ENCODE assay signal across 17 cellular contexts in genomic region chr18:79625924-79626561, GRCh38.
"Had no signal": no experiment of that assay in that cellular context is flagged by ENCODE, and none has a peak within 500 bp of the region (broad histone marks: within the 10 kb centered on the region; RNA-seq: fewer than 3 reads in every experiment).

No MANE protein-coding gene starts in this region.

- ATAC-seq: left lobe of liver; stimulated activated effector memory CD8-positive, alpha-beta T cell treated with anti-CD3 and anti-CD28 coated beads, Interleukin-12 subunit alpha, Interleukin-12 subunit beta, amount 100 ng/mL, for 72 hours had no signal

- H3K27ac ChIP-seq: cardiac muscle cell, colonic mucosa, foreskin keratinocyte, pancreas, transverse colon had no signal

- H3K4me3 ChIP-seq: cardiac muscle cell, colonic mucosa, pancreas, transverse colon had no signal

- H3K36me3 Mint-ChIP-seq: stimulated activated effector memory CD8-positive, alpha-beta T cell treated with anti-CD3 and anti-CD28 coated beads, Interleukin-12 subunit alpha, Interleukin-12 subunit beta, amount 100 ng/mL, for 72 hours had no signal

- H3K4me3 Mint-ChIP-seq: activated naive CD8-positive, alpha-beta T cell treated with anti-CD3 and anti-CD28 coated beads, Interleukin-2, amount 50 U/mL, for 24 hours; stimulated activated effector memory CD8-positive, alpha-beta T cell treated with anti-CD3 and anti-CD28 coated beads, Interleukin-12 subunit alpha, Interleukin-12 subunit beta, amount 100 ng/mL, for 72 hours; T-helper 2 cell treated with Interferon-gamma antibody and Interleukin-4, amounts not matched to agents 5 μg/mL and 100 μg/mL, for 36 hours had no signal

- FAIRE-seq: endothelial cell of umbilical vein, pancreas, small intestine had no signal

- H3K27ac Mint-ChIP-seq: stimulated activated effector memory CD8-positive, alpha-beta T cell treated with anti-CD3 and anti-CD28 coated beads, Interleukin-12 subunit alpha, Interleukin-12 subunit beta, amount 100 ng/mL, for 72 hours; T-helper 2 cell treated with Interferon-gamma antibody and Interleukin-4, amounts not matched to agents 5 μg/mL and 100 μg/mL, for 36 hours had no signal

- H3K27me3 ChIP-seq: cardiac muscle cell, colonic mucosa, transverse colon had no signal

- H3K4me1 ChIP-seq: colonic mucosa, pancreas, transverse colon had no signal

- H3K36me3 ChIP-seq: cardiac muscle cell, colonic mucosa, pancreas, transverse colon had no signal

- H3K9me3 ChIP-seq: colonic mucosa, pancreas, transverse colon had no signal

- DNase-seq: activated CD4-positive, alpha-beta T cell treated with anti-CD3 and anti-CD28 coated beads, Interleukin-2, amount 50 U/mL, for 48 hours; activated CD4-positive, CD25-positive, alpha-beta regulatory T cell treated with anti-CD3 and anti-CD28 coated beads, Interleukin-2, amount 50 U/mL, for 72 hours; activated naive CD4-positive, alpha-beta T cell treated with Interleukin-2 at 50 U/mL for 16 hours; activated naive CD8-positive, alpha-beta T cell treated with anti-CD3 and anti-CD28 coated beads, Interleukin-2, amount 50 U/mL, for 24 hours; activated T-cell treated with anti-CD3 and anti-CD28 coated beads, Interleukin-2, amount 50 U/mL, for 48 hours; colonic mucosa; effector CD4-positive, alpha-beta T cell; mesendoderm; small intestine had no signal

- H3K9me3 Mint-ChIP-seq: activated naive CD8-positive, alpha-beta T cell treated with anti-CD3 and anti-CD28 coated beads, Interleukin-2, amount 50 U/mL, for 24 hours; stimulated activated effector memory CD8-positive, alpha-beta T cell treated with anti-CD3 and anti-CD28 coated beads, Interleukin-12 subunit alpha, Interleukin-12 subunit beta, amount 100 ng/mL, for 72 hours; T-helper 2 cell treated with Interferon-gamma antibody and Interleukin-4, amounts not matched to agents 5 μg/mL and 100 μg/mL, for 36 hours had no signal
